ENCODE assay signal across 1 cellular context in the genomic region with DNA sequence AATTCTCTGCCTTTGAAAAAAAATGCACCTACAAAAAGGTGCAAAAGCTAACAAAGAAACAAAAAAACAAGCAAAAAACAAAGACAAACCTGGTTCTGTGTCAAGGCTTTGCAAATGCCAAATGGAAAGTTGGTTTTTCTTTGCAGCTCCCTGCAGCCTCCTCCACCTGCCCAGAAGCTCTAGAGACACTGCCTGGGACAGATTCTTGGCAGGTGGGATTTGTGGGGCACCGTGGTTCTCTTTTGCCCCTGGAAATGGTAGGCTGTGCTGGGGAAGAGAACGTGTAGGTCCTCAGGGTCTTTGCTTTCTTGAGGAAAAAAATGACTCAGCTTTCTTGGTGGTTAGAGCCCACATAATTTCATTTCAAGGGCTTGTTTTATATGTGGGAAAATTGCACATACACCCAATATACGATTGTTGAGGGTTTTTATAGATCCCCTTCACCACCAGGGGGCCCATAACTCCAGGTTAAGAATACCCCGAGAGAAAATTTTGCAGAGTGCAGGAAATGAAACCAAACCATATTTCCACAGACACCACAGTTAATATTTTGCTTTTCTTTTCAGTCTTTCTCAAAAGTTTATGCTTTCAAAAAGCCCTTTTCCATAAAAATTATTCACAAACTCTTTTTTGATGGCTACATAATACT.
TF ChIP-seq lines count a peak whose summit lies in the region.

No MANE protein-coding gene starts in this region.

TF ChIP-seq in H1, 55 proteins besides CTCF, POLR2A, EP300 and RAD21 (continued from another document):
- TF ChIP-seq TAF7 (optimal IDR thresholded peaks at IDR 0.05; ENCODE audit: borderline replicate concordance, low read depth, low read length) (no peak), TAF1 (IDR thresholded peaks at IDR 0.05; ENCODE audit: low read depth, low read length) (no peak), JUND (IDR thresholded peaks at IDR 0.05; ENCODE audit: low read length) (no peak), SAP30 (IDR thresholded peaks at IDR 0.05; ENCODE audit: insufficient read depth, insufficient replicate concordance, low read length) (no peak), ZNF274 (IDR thresholded peaks at IDR 0.05; ENCODE audit: borderline replicate concordance, extremely low read depth, low read length) (no peak), NRF1 (IDR thresholded peaks at IDR 0.05; ENCODE audit: low read depth, low read length) (no peak), SRF (IDR thresholded peaks at IDR 0.05; ENCODE audit: low read depth, low read length) (no peak), POU5F1 (IDR thresholded peaks at IDR 0.05; ENCODE audit: low read depth, low read length) (no peak), HDAC2 (IDR thresholded peaks at IDR 0.05; ENCODE audit: borderline replicate concordance in 1 of 2, low read depth in 2 of 2, low read length in 2 of 2) (no peak), MAFK (IDR thresholded peaks at IDR 0.05; ENCODE audit: low read depth, low read length) (no peak)
